In the genomic region with DNA sequence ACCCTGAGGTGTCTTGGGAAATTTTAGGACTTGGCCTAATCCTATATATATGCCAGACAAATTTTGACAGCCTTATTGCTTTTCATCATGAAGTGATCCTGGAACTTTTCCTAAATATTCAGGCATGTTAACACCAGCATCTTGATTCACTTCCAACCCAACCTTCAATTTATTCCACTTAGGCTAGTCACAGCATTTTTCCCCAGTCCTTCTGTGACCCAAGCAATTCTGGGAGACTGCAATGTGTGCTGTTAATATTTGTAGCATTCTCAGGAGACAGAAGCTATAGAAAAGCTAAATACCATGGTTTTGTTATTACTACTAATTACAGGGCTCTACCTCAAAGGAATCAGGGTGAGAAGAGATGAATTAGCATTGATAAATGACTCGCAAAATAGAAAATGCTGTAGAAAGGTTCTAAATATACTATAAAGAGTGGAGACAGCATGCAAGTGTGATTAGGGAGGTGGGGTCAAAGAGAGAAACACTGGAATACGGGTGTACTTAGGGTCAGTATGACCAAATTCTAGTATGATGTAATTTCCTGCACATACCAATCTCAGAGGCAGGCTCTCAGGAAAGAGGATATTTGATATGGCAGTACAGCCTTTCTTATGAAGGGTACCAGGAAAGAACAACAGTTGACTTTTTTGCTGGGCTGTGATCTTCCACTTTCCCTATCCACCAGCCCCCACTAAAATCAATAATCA, we compare ENCODE assay signal across 12 cellular contexts. TPM values are rescaled to one million over a fixed set of nuclear protein-coding genes. Genes with fewer than 3 reads are reported as not detected.
DNase-seq lines count a peak whose midpoint lies in the region; TF ChIP-seq lines count a peak whose summit lies in the region.
"Had no signal": no experiment of that assay in that cellular context is flagged by ENCODE, and none has a peak within 500 bp of the region (broad histone marks: within the 10 kb centered on the region; RNA-seq: fewer than 3 reads in every experiment).

No MANE protein-coding gene starts in this region.

- peak in 2 of 3 experiments; percentile 14 to 51 for DNase-seq in NCI-H1417 (lab: John Stamatoyannopoulos, UW)
- no peak for DNase-seq in NCI-H1417 treated with DMSO at 0.1 percent for 48 hours (lab: John Stamatoyannopoulos, UW)
- peak; percentile 78 for DNase-seq in brain microvascular endothelial cell
- no peak for DNase-seq in right atrium auricular region (ENCODE audit: low spot score)
- no peak for DNase-seq in vagina (ENCODE audit: extremely low spot score in 2 of 2)
- DNase-seq in foreskin melanocyte, result no peak
- DNase-seq in posterior vena cava (ENCODE audit: low spot score), result no peak
- DNase-seq in NCI-H2227 treated with DMSO at 0.1 percent for 48 hours (lab: John Stamatoyannopoulos, UW), result no peak
- DNase-seq: activated CD4-positive, alpha-beta T cell treated with anti-CD3 and anti-CD28 coated beads, Interleukin-2, amount 50 U/mL, for 4 hours; NCI-H1694 treated with DMSO at 0.1 percent for 48 hours had no signal

- H3K27ac ChIP-seq in brain microvascular endothelial cell (peak overlapping the region; percentile 80), right atrium auricular region (peak overlapping the region; percentile 51 to 55), vagina (peak overlapping the region; percentile 59)
- H3K27ac ChIP-seq: 22Rv1 had no signal

- H3K27me3 ChIP-seq in brain microvascular endothelial cell (replicated peaks) (no peaks in the 10 kb centered on the region), right atrium auricular region (no peaks in the 10 kb centered on the region), vagina (no peaks in the 10 kb centered on the region)

- H3K36me3 ChIP-seq in brain microvascular endothelial cell (replicated peaks) (no peaks in the 10 kb centered on the region), right atrium auricular region (no peaks in the 10 kb centered on the region), vagina (no peaks in the 10 kb centered on the region)

- in situ Hi-C loops in brain microvascular endothelial cell (cut with HindIII; ENCODE audit: low pct_ligation_motif_present, low sequenced_read_pairs), result no loop called here

- intact Hi-C loops in vagina (cut with DNase I) (no loop called here), posterior vena cava (cut with DNase I) (loop anchor here in 1 of 2 donors (10.0 kb wide), 1 partner anchor 182 kb away; no protein-coding TSS in a partner anchor)

- H3K9me3 ChIP-seq in right atrium auricular region, result no peaks in the 10 kb centered on the region
- H3K9me3 ChIP-seq in vagina, result no peaks in the 10 kb centered on the region

- no peak for TF ChIP-seq POLR2A in vagina (IDR thresholded peaks at IDR 0.05)

- H3K4me3 ChIP-seq in brain microvascular endothelial cell (ENCODE audit: low read depth, low read length), result no peak overlapping the region
- H3K4me3 ChIP-seq in right atrium auricular region, result no peak overlapping the region
- no peak overlapping the region for H3K4me3 ChIP-seq in vagina

- H3K4me1 ChIP-seq in right atrium auricular region (peaks cover 0 to 40% of the 10 kb centered on the region in 2 donors), vagina (peaks cover 90% of the 10 kb centered on the region)

- TF ChIP-seq CTCF in brain microvascular endothelial cell (IDR thresholded peaks at IDR 0.05; ENCODE audit: low read depth, low read length, missing control alignments), result no peak
- TF ChIP-seq CTCF in right atrium auricular region (IDR thresholded peaks at IDR 0.05), result no peak
- TF ChIP-seq CTCF in vagina (IDR thresholded peaks at IDR 0.05), result no peak

RNA-seq across cellular contexts. Expression of a gene that starts 29.1 kb away (rescaled TPM):
- 10 to 100 TPM; 23.9 to 55.1 TPM for total RNA-seq in right atrium auricular region
- 108 TPM for total RNA-seq in vagina
- total RNA-seq in posterior vena cava, result 100 to 1,000 TPM; 240 to 244 TPM
- total RNA-seq: mononuclear cell had no signal

Comparison
In these comparisons a context has a peak if more than half of its experiments do, and no peak if none do; other contexts are left out.
1. DNase-seq: peak in NCI-H1417 (2 of 3) and brain microvascular endothelial cell (single experiment); none in NCI-H1417 treated with DMSO at 0.1 percent for 48 hours (single experiment), right atrium auricular region (single experiment), vagina (0 of 2), foreskin melanocyte (single experiment), posterior vena cava (single experiment) and NCI-H2227 treated with DMSO at 0.1 percent for 48 hours (single experiment).
2. Peak in every context shown above with its lines, with median percentiles within 50 percentile points of each other: H3K27ac ChIP-seq.